Comparison of ENCODE assay signal across 10 cellular contexts in the genomic region with DNA sequence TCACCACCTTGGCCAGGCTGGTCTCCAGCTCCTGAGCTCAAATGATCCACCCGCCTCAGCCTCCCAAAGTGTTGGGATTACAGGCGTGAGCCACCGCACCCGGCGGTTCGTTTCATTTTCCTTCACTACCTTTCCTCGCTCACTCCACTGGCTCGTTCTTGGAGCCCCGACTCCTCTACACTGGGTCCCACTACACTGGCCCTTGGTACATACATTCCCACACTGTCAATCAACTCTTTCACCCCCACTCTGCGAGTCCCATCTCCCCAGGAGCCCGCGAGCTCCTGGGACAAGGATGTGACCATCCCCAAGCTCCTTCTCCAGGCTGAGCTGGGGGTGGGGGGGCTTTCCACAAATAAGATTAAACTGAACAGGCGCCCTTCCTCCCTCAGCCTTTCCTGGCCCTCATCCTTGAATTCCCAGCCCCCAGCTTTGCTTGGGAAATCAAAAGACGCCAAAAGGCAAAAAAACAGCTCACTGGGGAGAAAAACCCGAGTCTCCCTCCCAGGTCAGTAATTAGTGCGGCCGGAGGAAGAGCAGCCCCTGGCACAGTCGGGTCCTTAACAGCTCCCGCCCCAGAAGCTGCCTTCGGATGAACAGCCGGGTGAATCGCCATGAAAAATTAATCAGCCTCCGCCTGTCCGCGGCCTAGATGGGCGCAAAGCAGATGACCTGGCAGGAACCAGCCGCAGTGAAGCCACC. TPM values are rescaled to one million over a fixed set of nuclear protein-coding genes. Genes with fewer than 3 reads are reported as not detected.
DNase-seq lines count a peak whose midpoint lies in the region; ATAC-seq and TF ChIP-seq lines count a peak whose summit lies in the region.
"Had no signal": no experiment of that assay in that cellular context is flagged by ENCODE, and none has a peak within 500 bp of the region (broad histone marks: within the 10 kb centered on the region; RNA-seq: fewer than 3 reads in every experiment).

No MANE protein-coding gene starts in this region.

- DNase-seq in GM12865 (ENCODE audit: low read depth) (no peak), endodermal cell (no peak), progenitor cell of endocrine pancreas (ENCODE audit: low spot score, unreplicated experiment) (no peak), NCI-H1092 treated with DMSO at 0.1 percent for 48 hours (lab: John Stamatoyannopoulos, UW) (no peak), midbrain (lab: John Stamatoyannopoulos, UW) (no peak), HAP-1 (ENCODE audit: low spot score in 2 of 2) (no peak)
- no peak for DNase-seq in activated T-cell treated with anti-CD3 and anti-CD28 coated beads, Interleukin-2, amount 50 U/mL, for 24 hours

- H3K9me3 Mint-ChIP-seq in endodermal cell, result peaks cover 8% of the 10 kb centered on the region
- H3K9me3 Mint-ChIP-seq in progenitor cell of endocrine pancreas (ENCODE audit: low read depth), result no peaks in the 10 kb centered on the region
- H3K9me3 Mint-ChIP-seq in activated T-cell treated with anti-CD3 and anti-CD28 coated beads, Interleukin-2, amount 50 U/mL, for 24 hours, result peaks cover 2% of the 10 kb centered on the region

- H3K4me1 Mint-ChIP-seq in endodermal cell (no peaks in the 10 kb centered on the region), progenitor cell of endocrine pancreas (ENCODE audit: low read depth) (no peaks in the 10 kb centered on the region)
- peaks cover 5% of the 10 kb centered on the region for H3K4me1 Mint-ChIP-seq in activated T-cell treated with anti-CD3 and anti-CD28 coated beads, Interleukin-2, amount 50 U/mL, for 24 hours (ENCODE audit: low read depth)

- 50 to 54% methylated on average over 23 to 27 of the region's 27 CpGs for WGBS in endodermal cell (ENCODE audit: insufficient coverage in 1 of 2, insufficient read length in 1 of 2), 2 experiments

- in situ Hi-C loops in HAP-1 (cut with MboI; ENCODE audit: low sequenced_read_pairs), result loop anchor here (25.0 kb wide), 1 partner anchor 483 kb away; no protein-coding TSS in a partner anchor

- H3K4me3 ChIP-seq in GM12865 (ENCODE audit: low read depth, low read length) (peak overlapping the region; percentile 54), endodermal cell (ENCODE audit: low read length) (peak overlapping the region; percentile 72), HAP-1 (no peak overlapping the region)

- no peak overlapping the region for H3K9ac ChIP-seq in endodermal cell (ENCODE audit: extremely low read depth, low read length, poor library complexity, severe bottlenecking)

- H3K4me1 ChIP-seq in endodermal cell (ENCODE audit: control insufficient read depth, insufficient read depth, low read length), result no peaks in the 10 kb centered on the region
- no peaks in the 10 kb centered on the region for H3K4me1 ChIP-seq in HAP-1

- H3K27me3 Mint-ChIP-seq in endodermal cell (ENCODE audit: insufficient read depth) (peaks cover 25% of the 10 kb centered on the region), progenitor cell of endocrine pancreas (peaks cover 62% of the 10 kb centered on the region)
- peaks cover 83% of the 10 kb centered on the region for H3K27me3 Mint-ChIP-seq in activated T-cell treated with anti-CD3 and anti-CD28 coated beads, Interleukin-2, amount 50 U/mL, for 24 hours

- TF ChIP-seq CTCF in GM12865 (IDR thresholded peaks at IDR 0.05; ENCODE audit: insufficient read depth, low read depth, low read length, missing control alignments), result no peak
- no peak for TF ChIP-seq CTCF in endodermal cell (conservative IDR thresholded peaks at IDR 0.05)
- no peak for TF ChIP-seq CTCF in progenitor cell of endocrine pancreas (IDR thresholded peaks at IDR 0.05; ENCODE audit: unreplicated experiment)

- ATAC-seq in HG03103 (IDR thresholded peaks at IDR 0.05; ENCODE audit: low read depth, unreplicated experiment), result peak; percentile 2

- H3K27me3 ChIP-seq in endodermal cell (ENCODE audit: control insufficient read depth, insufficient read depth, low read length, poor library complexity, severe bottlenecking), result peaks cover 22% of the 10 kb centered on the region
- H3K27me3 ChIP-seq in HAP-1 (ENCODE audit: low read depth), result no peaks in the 10 kb centered on the region

- no peak overlapping the region for H3K27ac Mint-ChIP-seq in endodermal cell
- no peak overlapping the region for H3K27ac Mint-ChIP-seq in progenitor cell of endocrine pancreas
- H3K27ac Mint-ChIP-seq in activated T-cell treated with anti-CD3 and anti-CD28 coated beads, Interleukin-2, amount 50 U/mL, for 24 hours, result no peak overlapping the region
- H3K27ac Mint-ChIP-seq: activated CD8-positive, alpha-beta T cell treated with anti-CD3 and anti-CD28 coated beads, Interleukin-2, amount 10 ng/mL, durations not matched to agents 7 days and 5 days had no signal

- H3K36me3 Mint-ChIP-seq in endodermal cell (ENCODE audit: low read depth) (no peaks in the 10 kb centered on the region), progenitor cell of endocrine pancreas (ENCODE audit: insufficient read depth) (no peaks in the 10 kb centered on the region)
- no peaks in the 10 kb centered on the region for H3K36me3 Mint-ChIP-seq in activated T-cell treated with anti-CD3 and anti-CD28 coated beads, Interleukin-2, amount 50 U/mL, for 24 hours (ENCODE audit: low read depth)

- H3K36me3 ChIP-seq in endodermal cell (ENCODE audit: control insufficient read depth, insufficient read depth, low read length) (no peaks in the 10 kb centered on the region), HAP-1 (replicated peaks) (no peaks in the 10 kb centered on the region)

- peaks cover 7% of the 10 kb centered on the region for H3K9me3 ChIP-seq in endodermal cell (ENCODE audit: control insufficient read depth, low read length)
- H3K9me3 ChIP-seq in HAP-1, result no peaks in the 10 kb centered on the region

- H3K27ac ChIP-seq in endodermal cell (ENCODE audit: low read depth, low read length), result no peak overlapping the region

- H3K4me3 Mint-ChIP-seq in endodermal cell, result peak overlapping the region; percentile 60
- peak overlapping the region; percentile 68 for H3K4me3 Mint-ChIP-seq in progenitor cell of endocrine pancreas (ENCODE audit: low read depth)
- no peak overlapping the region for H3K4me3 Mint-ChIP-seq in activated T-cell treated with anti-CD3 and anti-CD28 coated beads, Interleukin-2, amount 50 U/mL, for 24 hours

RNA-seq across cellular contexts. Expression of a gene that starts 42.8 kb away (rescaled TPM):
- not detected for total RNA-seq in endodermal cell
- not detected for polyA plus RNA-seq in endodermal cell (2013, experiment 1 of 2)
- polyA plus RNA-seq in endodermal cell (2013, experiment 2 of 2), result not detected
- total RNA-seq in progenitor cell of endocrine pancreas, result not detected in 2 replicates
- total RNA-seq: glomerular endothelial cell had no signal
